ENCODE assay signal across 39 cellular contexts in genomic region chr1:44375547-44375946, GRCh38.
"Had no signal": no experiment of that assay in that cellular context is flagged by ENCODE, and none has a peak within 500 bp of the region (broad histone marks: within the 10 kb centered on the region; RNA-seq: fewer than 3 reads in every experiment).

No MANE protein-coding gene starts in this region.

- H3K4me1 ChIP-seq: adrenal gland, ascending aorta, body of pancreas, breast epithelium had no signal

- H3K36me3 Mint-ChIP-seq: activated naive CD4-positive, alpha-beta T cell treated with anti-CD3 and anti-CD28 coated beads, Interleukin-2, amount 10 ng/mL, durations not matched to agents 7 days and 5 days; activated naive CD4-positive, alpha-beta T cell treated with anti-CD3 and anti-CD28 coated beads, Interleukin-2, amount 50 U/mL, for 24 hours; activated naive CD4-positive, alpha-beta T cell treated with anti-CD3 and anti-CD28 coated beads, Interleukin-2, amount 50 U/mL, for 72 hours; activated naive CD8-positive, alpha-beta T cell; activated naive CD8-positive, alpha-beta T cell treated with anti-CD3 and anti-CD28 coated beads for 36 hours; activated naive CD8-positive, alpha-beta T cell treated with anti-CD3 and anti-CD28 coated beads, Interleukin-2, amount 10 ng/mL, durations not matched to agents 7 days and 5 days; brain had no signal

- H3K27me3 ChIP-seq: adrenal gland, ascending aorta, body of pancreas, brain microvascular endothelial cell, breast epithelium had no signal

- H3K9me3 Mint-ChIP-seq: activated naive CD4-positive, alpha-beta T cell treated with anti-CD3 and anti-CD28 coated beads for 36 hours; activated naive CD4-positive, alpha-beta T cell treated with anti-CD3 and anti-CD28 coated beads, Interleukin-2, amount 10 ng/mL, durations not matched to agents 7 days and 5 days; activated naive CD4-positive, alpha-beta T cell treated with anti-CD3 and anti-CD28 coated beads, Interleukin-2, amount 50 U/mL, for 24 hours; activated naive CD4-positive, alpha-beta T cell treated with anti-CD3 and anti-CD28 coated beads, Interleukin-2, amount 50 U/mL, for 72 hours; activated naive CD8-positive, alpha-beta T cell treated with anti-CD3 and anti-CD28 coated beads for 36 hours; activated naive CD8-positive, alpha-beta T cell treated with anti-CD3 and anti-CD28 coated beads, Interleukin-2, amount 10 ng/mL, durations not matched to agents 7 days and 5 days; activated naive CD8-positive, alpha-beta T cell treated with anti-CD3 and anti-CD28 coated beads, Interleukin-2, amount 50 U/mL, for 24 hours; activated T-cell treated with anti-CD3 and anti-CD28 coated beads, Interleukin-2, amount 50 U/mL, for 24 hours; activated T-cell treated with anti-CD3 and anti-CD28 coated beads, Interleukin-2, amount 50 U/mL, for 4 hours; activated T-cell treated with anti-CD3 and anti-CD28 coated beads, Interleukin-2, amount 50 U/mL, for 72 hours; activated T-helper 1 cell treated with anti-CD3 and anti-CD28 coated beads, Interleukin-12 subunit alpha, Interleukin-12 subunit beta, Interleukin-2, Interleukin-4 antibody, amounts not matched to agents 30 ng/mL and 10 ng/mL and 1 ng/mL, durations not matched to agents 14 hours and 24 hours and 36 hours; activated T-helper 17 cell treated with anti-CD3 and anti-CD28 coated beads, Interleukin-2, amount 50 U/mL, for 72 hours; activated T-helper 2 cell treated with anti-CD3 and anti-CD28 coated beads, Interferon-gamma antibody, Interleukin-2, Interleukin-4, amounts not matched to agents 10 μg/mL and 5 μg/mL and 100 μg/mL, durations not matched to agents 14 hours and 24 hours and 36 hours; brain; central memory CD8-positive, alpha-beta T cell had no signal

- H3K27ac ChIP-seq: adrenal gland, ascending aorta, body of pancreas, brain microvascular endothelial cell, breast epithelium, cardiac muscle cell had no signal

- H3K36me3 ChIP-seq: adrenal gland, ascending aorta, brain microvascular endothelial cell, breast epithelium, cardiac muscle cell had no signal

- DNase-seq: activated effector memory CD4-positive, alpha-beta T cell treated with anti-CD3 and anti-CD28 coated beads, Interleukin-2, amount 50 U/mL, for 16 hours; activated effector memory CD4-positive, alpha-beta T cell treated with Interleukin-2 at 50 U/mL for 16 hours; activated gamma-delta T cell; activated gamma-delta T cell treated with Interleukin-2 at 50 U/mL for 16 hours; activated naive CD4-positive, alpha-beta T cell; activated naive CD4-positive, alpha-beta T cell treated with anti-CD3 and anti-CD28 coated beads for 36 hours; activated naive CD4-positive, alpha-beta T cell treated with anti-CD3 and anti-CD28 coated beads, Interleukin-2, amount 10 ng/mL, durations not matched to agents 7 days and 5 days; activated naive CD4-positive, alpha-beta T cell treated with anti-CD3 and anti-CD28 coated beads, Interleukin-2, amount 50 U/mL, for 16 hours; activated naive CD4-positive, alpha-beta T cell treated with Interleukin-2 at 50 U/mL for 16 hours; activated naive CD8-positive, alpha-beta T cell treated with anti-CD3 and anti-CD28 coated beads for 36 hours; activated naive CD8-positive, alpha-beta T cell treated with anti-CD3 and anti-CD28 coated beads, Interleukin-2, amount 10 ng/mL, durations not matched to agents 7 days and 5 days; activated naive CD8-positive, alpha-beta T cell treated with anti-CD3 and anti-CD28 coated beads, Interleukin-2, amount 50 U/mL, for 24 hours; activated T-cell treated with anti-CD3 and anti-CD28 coated beads, Interleukin-2, amount 50 U/mL, for 24 hours; activated T-cell treated with anti-CD3 and anti-CD28 coated beads, Interleukin-2, amount 50 U/mL, for 4 hours; activated T-cell treated with anti-CD3 and anti-CD28 coated beads, Interleukin-2, amount 50 U/mL, for 48 hours; activated T-cell treated with anti-CD3 and anti-CD28 coated beads, Interleukin-2, amount 50 U/mL, for 72 hours; adrenal gland; amniotic stem cell; amygdala; anterior cingulate cortex; aorta; body of pancreas; brain microvascular endothelial cell; caudate nucleus; central memory CD4-positive, alpha-beta T cell; cerebellar nuclear complex had no signal

- H3K4me1 Mint-ChIP-seq: activated naive CD4-positive, alpha-beta T cell treated with anti-CD3 and anti-CD28 coated beads, Interleukin-2, amount 10 ng/mL, durations not matched to agents 7 days and 5 days; activated naive CD4-positive, alpha-beta T cell treated with anti-CD3 and anti-CD28 coated beads, Interleukin-2, amount 50 U/mL, for 24 hours; activated naive CD8-positive, alpha-beta T cell treated with anti-CD3 and anti-CD28 coated beads for 36 hours; activated naive CD8-positive, alpha-beta T cell treated with anti-CD3 and anti-CD28 coated beads, Interleukin-2, amount 10 ng/mL, durations not matched to agents 7 days and 5 days; activated naive CD8-positive, alpha-beta T cell treated with anti-CD3 and anti-CD28 coated beads, Interleukin-2, amount 50 U/mL, for 24 hours; activated T-helper 17 cell treated with anti-CD3 and anti-CD28 coated beads, Interleukin-2, amount 50 U/mL, for 72 hours; brain; central memory CD8-positive, alpha-beta T cell had no signal

- FAIRE-seq: astrocyte, bronchial epithelial cell had no signal

- H3K27me3 Mint-ChIP-seq: activated naive CD4-positive, alpha-beta T cell treated with anti-CD3 and anti-CD28 coated beads, Interleukin-2, amount 50 U/mL, for 24 hours; activated naive CD8-positive, alpha-beta T cell; activated naive CD8-positive, alpha-beta T cell treated with anti-CD3 and anti-CD28 coated beads for 36 hours; activated naive CD8-positive, alpha-beta T cell treated with anti-CD3 and anti-CD28 coated beads, Interleukin-2, amount 10 ng/mL, durations not matched to agents 7 days and 5 days; activated naive CD8-positive, alpha-beta T cell treated with anti-CD3 and anti-CD28 coated beads, Interleukin-2, amount 50 U/mL, for 24 hours; activated T-cell treated with anti-CD3 and anti-CD28 coated beads, Interleukin-2, amount 50 U/mL, for 24 hours; central memory CD8-positive, alpha-beta T cell had no signal

- H3K9me3 ChIP-seq: adrenal gland, ascending aorta, body of pancreas, breast epithelium had no signal

- H3K4me3 ChIP-seq: adrenal gland, ascending aorta, body of pancreas, breast epithelium, cardiac muscle cell had no signal

- ATAC-seq: activated naive CD4-positive, alpha-beta T cell treated with anti-CD3 and anti-CD28 coated beads, Interleukin-2, amount 50 U/mL, for 72 hours; activated naive CD8-positive, alpha-beta T cell treated with anti-CD3 and anti-CD28 coated beads, Interleukin-2, amount 50 U/mL, for 24 hours; activated T-cell treated with anti-CD3 and anti-CD28 coated beads, Interleukin-2, amount 50 U/mL, for 4 hours; activated T-cell treated with anti-CD3 and anti-CD28 coated beads, Interleukin-2, amount 50 U/mL, for 72 hours; activated T-helper 17 cell treated with anti-CD3 and anti-CD28 coated beads, Interleukin-2, amount 50 U/mL, for 72 hours; body of pancreas had no signal

- H3K4me3 Mint-ChIP-seq: activated naive CD4-positive, alpha-beta T cell treated with anti-CD3 and anti-CD28 coated beads for 36 hours; activated naive CD4-positive, alpha-beta T cell treated with anti-CD3 and anti-CD28 coated beads, Interleukin-2, amount 10 ng/mL, durations not matched to agents 7 days and 5 days; activated naive CD4-positive, alpha-beta T cell treated with anti-CD3 and anti-CD28 coated beads, Interleukin-2, amount 50 U/mL, for 24 hours; activated naive CD8-positive, alpha-beta T cell; activated naive CD8-positive, alpha-beta T cell treated with anti-CD3 and anti-CD28 coated beads for 36 hours; activated naive CD8-positive, alpha-beta T cell treated with anti-CD3 and anti-CD28 coated beads, Interleukin-2, amount 10 ng/mL, durations not matched to agents 7 days and 5 days; activated naive CD8-positive, alpha-beta T cell treated with anti-CD3 and anti-CD28 coated beads, Interleukin-2, amount 50 U/mL, for 24 hours; activated T-cell treated with anti-CD3 and anti-CD28 coated beads, Interleukin-2, amount 50 U/mL, for 24 hours; activated T-cell treated with anti-CD3 and anti-CD28 coated beads, Interleukin-2, amount 50 U/mL, for 4 hours; activated T-cell treated with anti-CD3 and anti-CD28 coated beads, Interleukin-2, amount 50 U/mL, for 72 hours; activated T-helper 1 cell treated with anti-CD3 and anti-CD28 coated beads, Interleukin-12 subunit alpha, Interleukin-12 subunit beta, Interleukin-2, Interleukin-4 antibody, amounts not matched to agents 30 ng/mL and 10 ng/mL and 1 ng/mL, durations not matched to agents 14 hours and 24 hours and 36 hours; activated T-helper 17 cell treated with anti-CD3 and anti-CD28 coated beads, Interleukin-2, amount 50 U/mL, for 72 hours; brain; central memory CD8-positive, alpha-beta T cell had no signal

- H3K27ac Mint-ChIP-seq: activated naive CD4-positive, alpha-beta T cell treated with anti-CD3 and anti-CD28 coated beads for 36 hours; activated naive CD4-positive, alpha-beta T cell treated with anti-CD3 and anti-CD28 coated beads, Interleukin-2, amount 10 ng/mL, durations not matched to agents 7 days and 5 days; activated naive CD4-positive, alpha-beta T cell treated with anti-CD3 and anti-CD28 coated beads, Interleukin-2, amount 50 U/mL, for 24 hours; activated naive CD4-positive, alpha-beta T cell treated with anti-CD3 and anti-CD28 coated beads, Interleukin-2, amount 50 U/mL, for 72 hours; activated naive CD8-positive, alpha-beta T cell; activated naive CD8-positive, alpha-beta T cell treated with anti-CD3 and anti-CD28 coated beads for 36 hours; activated naive CD8-positive, alpha-beta T cell treated with anti-CD3 and anti-CD28 coated beads, Interleukin-2, amount 10 ng/mL, durations not matched to agents 7 days and 5 days; activated naive CD8-positive, alpha-beta T cell treated with anti-CD3 and anti-CD28 coated beads, Interleukin-2, amount 50 U/mL, for 24 hours; activated T-cell treated with anti-CD3 and anti-CD28 coated beads, Interleukin-2, amount 50 U/mL, for 24 hours; activated T-cell treated with anti-CD3 and anti-CD28 coated beads, Interleukin-2, amount 50 U/mL, for 72 hours; activated T-helper 1 cell treated with anti-CD3 and anti-CD28 coated beads, Interleukin-12 subunit alpha, Interleukin-12 subunit beta, Interleukin-2, Interleukin-4 antibody, amounts not matched to agents 30 ng/mL and 10 ng/mL and 1 ng/mL, durations not matched to agents 14 hours and 24 hours and 36 hours; activated T-helper 17 cell treated with anti-CD3 and anti-CD28 coated beads, Interleukin-2, amount 50 U/mL, for 72 hours; activated T-helper 2 cell treated with anti-CD3 and anti-CD28 coated beads, Interferon-gamma antibody, Interleukin-2, Interleukin-4, amounts not matched to agents 10 μg/mL and 5 μg/mL and 100 μg/mL, durations not matched to agents 14 hours and 24 hours and 36 hours; brain had no signal
